1 cellular context compared by ENCODE assay signal in genomic region chr12:56688846-56689113, GRCh38.
TF ChIP-seq lines count a peak whose summit lies in the region.

No MANE protein-coding gene starts in this region.

TF ChIP-seq in IMR-90, 13 proteins besides CTCF, POLR2A, EP300 and RAD21 (continued from another document):
- TF ChIP-seq USF2 (IDR thresholded peaks at IDR 0.05; ENCODE audit: low read depth, low read length) (no peak), RCOR1 (IDR thresholded peaks at IDR 0.05; ENCODE audit: insufficient replicate concordance, low read length) (no peak), RFX5 (IDR thresholded peaks at IDR 0.05; ENCODE audit: low read depth, low read length) (no peak), MAFK (IDR thresholded peaks at IDR 0.05; ENCODE audit: low read depth, low read length) (no peak), SMC3 (IDR thresholded peaks at IDR 0.05; ENCODE audit: low read depth, low read length) (no peak), FOS (IDR thresholded peaks at IDR 0.05; ENCODE audit: low read depth, low read length) (no peak), NFE2L2 (IDR thresholded peaks at IDR 0.05; ENCODE audit: low read depth, low read length) (no peak)
